In genomic region chr7:55517191-55517633, GRCh38 we compare ENCODE assay signal across 8 cellular contexts. TPM values are rescaled to one million over a fixed set of nuclear protein-coding genes. Genes with fewer than 3 reads are reported as not detected.
DNase-seq lines count a peak whose midpoint lies in the region; ATAC-seq and TF ChIP-seq lines count a peak whose summit lies in the region.

No MANE protein-coding gene starts in this region.

- no peak for TF ChIP-seq CTCF in activated B cell treated with CpG ODN at 0.5 μM for 24 hours (IDR thresholded peaks at IDR 0.05)

- no peak overlapping the region for H3K27ac Mint-ChIP-seq in activated CD8-positive, alpha-beta memory T cell treated with anti-CD3 and anti-CD28 coated beads, Interleukin-2, amount 10 ng/mL, durations not matched to agents 7 days and 5 days
- H3K27ac Mint-ChIP-seq in activated B cell treated with CpG ODN at 0.5 μM for 24 hours = peak overlapping the region; percentile 80
- peak overlapping the region; percentile 89 for H3K27ac Mint-ChIP-seq in stimulated activated naive B cell treated with anti-CD40 and anti-IgM and Interleukin-4, amounts not matched to agents 10 μg/mL and 1 μg/mL and 100 μg/mL, for 72 hours

- H3K4me3 Mint-ChIP-seq in activated CD8-positive, alpha-beta memory T cell treated with anti-CD3 and anti-CD28 coated beads, Interleukin-2, amount 10 ng/mL, durations not matched to agents 7 days and 5 days = no peak overlapping the region
- peak overlapping the region; percentile 24 for H3K4me3 Mint-ChIP-seq in activated B cell treated with CpG ODN at 0.5 μM for 24 hours
- H3K4me3 Mint-ChIP-seq in stimulated activated naive B cell treated with anti-CD40 and anti-IgM and Interleukin-4, amounts not matched to agents 10 μg/mL and 1 μg/mL and 100 μg/mL, for 72 hours = peak overlapping the region; percentile 41 to 52

- peak; percentile 76 for DNase-seq in activated CD8-positive, alpha-beta memory T cell treated with anti-CD3 and anti-CD28 coated beads, Interleukin-2, amount 10 ng/mL, durations not matched to agents 7 days and 5 days
- no peak for DNase-seq in activated CD8-positive, alpha-beta memory T cell treated with anti-CD3 and anti-CD28 coated beads, Interleukin-2, amount 50 U/mL, for 4 hours
- DNase-seq in activated B cell treated with CpG ODN at 0.5 μM for 24 hours (no peak), D341Med (ENCODE audit: low spot score) (no peak)
- peak; percentile 42 for DNase-seq in stimulated activated naive B cell treated with anti-CD40 and anti-IgM and Interleukin-4, amounts not matched to agents 10 μg/mL and 1 μg/mL and 100 μg/mL, for 72 hours
- DNase-seq in central memory CD4-positive, alpha-beta T cell = no peak

- ATAC-seq in activated CD8-positive, alpha-beta memory T cell treated with anti-CD3 and anti-CD28 coated beads, Interleukin-2, amount 10 ng/mL, durations not matched to agents 7 days and 5 days = peak; percentile 82
- ATAC-seq in HG02938 (IDR thresholded peaks at IDR 0.05; ENCODE audit: unreplicated experiment) = peak; percentile 79
- peak; percentile 64 for ATAC-seq in activated B cell treated with CpG ODN at 0.5 μM for 24 hours (ENCODE audit: low read depth)
- peak; percentile 93 to 94 for ATAC-seq in stimulated activated naive B cell treated with anti-CD40 and anti-IgM and Interleukin-4, amounts not matched to agents 10 μg/mL and 1 μg/mL and 100 μg/mL, for 72 hours (replicated peaks)
- no peak for ATAC-seq in esophagus mucosa

- no peaks in the 10 kb centered on the region for H3K27me3 Mint-ChIP-seq in activated CD8-positive, alpha-beta memory T cell treated with anti-CD3 and anti-CD28 coated beads, Interleukin-2, amount 10 ng/mL, durations not matched to agents 7 days and 5 days
- no peaks in the 10 kb centered on the region for H3K27me3 Mint-ChIP-seq in activated B cell treated with CpG ODN at 0.5 μM for 24 hours
- no peaks in the 10 kb centered on the region for H3K27me3 Mint-ChIP-seq in stimulated activated naive B cell treated with anti-CD40 and anti-IgM and Interleukin-4, amounts not matched to agents 10 μg/mL and 1 μg/mL and 100 μg/mL, for 72 hours

- CTCF ChIA-PET in activated CD8-positive, alpha-beta memory T cell treated with anti-CD3 and anti-CD28 coated beads, Interleukin-2, amount 10 ng/mL, durations not matched to agents 7 days and 5 days (lab: Charles Lee) = interaction anchor here (2.0 kb wide), 1 partner anchor 17 kb away, joined by 6 read pairs; no protein-coding TSS in a partner anchor
- CTCF ChIA-PET in activated B cell treated with CpG ODN at 0.5 μM for 24 hours (lab: Charles Lee) = no interaction called here

- POLR2A ChIA-PET in activated B cell treated with CpG ODN at 0.5 μM for 24 hours (lab: Charles Lee) = interaction anchor here (1.2 to 24.3 kb wide), 5 partner anchors 9 to 55 kb away, joined by 4 to 357 read pairs (median 15); partner anchors contain the start of gene VOPP1

- intact Hi-C loops in activated B cell treated with CpG ODN at 0.5 μM for 24 hours (cut with micrococcal nuclease) = loop anchor here (1.0 to 2.0 kb wide), 2 partner anchors 16 to 17 kb away; no protein-coding TSS in a partner anchor

- peaks cover 16% of the 10 kb centered on the region for H3K36me3 Mint-ChIP-seq in activated CD8-positive, alpha-beta memory T cell treated with anti-CD3 and anti-CD28 coated beads, Interleukin-2, amount 10 ng/mL, durations not matched to agents 7 days and 5 days
- peaks cover 91% of the 10 kb centered on the region for H3K36me3 Mint-ChIP-seq in activated B cell treated with CpG ODN at 0.5 μM for 24 hours (ENCODE audit: low read depth)
- H3K36me3 Mint-ChIP-seq in stimulated activated naive B cell treated with anti-CD40 and anti-IgM and Interleukin-4, amounts not matched to agents 10 μg/mL and 1 μg/mL and 100 μg/mL, for 72 hours = peaks cover 63 to 78% of the 10 kb centered on the region in 2 donors

- H3K4me1 Mint-ChIP-seq in activated CD8-positive, alpha-beta memory T cell treated with anti-CD3 and anti-CD28 coated beads, Interleukin-2, amount 10 ng/mL, durations not matched to agents 7 days and 5 days = peaks cover 28% of the 10 kb centered on the region
- H3K4me1 Mint-ChIP-seq in activated B cell treated with CpG ODN at 0.5 μM for 24 hours = peaks cover 94% of the 10 kb centered on the region
- peaks cover 67 to 92% of the 10 kb centered on the region in 2 donors for H3K4me1 Mint-ChIP-seq in stimulated activated naive B cell treated with anti-CD40 and anti-IgM and Interleukin-4, amounts not matched to agents 10 μg/mL and 1 μg/mL and 100 μg/mL, for 72 hours

- no peaks in the 10 kb centered on the region for H3K9me3 Mint-ChIP-seq in activated CD8-positive, alpha-beta memory T cell treated with anti-CD3 and anti-CD28 coated beads, Interleukin-2, amount 10 ng/mL, durations not matched to agents 7 days and 5 days (ENCODE audit: low read depth)
- H3K9me3 Mint-ChIP-seq in activated B cell treated with CpG ODN at 0.5 μM for 24 hours = no peaks in the 10 kb centered on the region
- no peaks in the 10 kb centered on the region for H3K9me3 Mint-ChIP-seq in stimulated activated naive B cell treated with anti-CD40 and anti-IgM and Interleukin-4, amounts not matched to agents 10 μg/mL and 1 μg/mL and 100 μg/mL, for 72 hours

RNA-seq across cellular contexts. Expression of gene VOPP1, which starts 55.1 kb away (rescaled TPM):
- total RNA-seq in activated CD8-positive, alpha-beta memory T cell treated with anti-CD3 and anti-CD28 coated beads, Interleukin-2, amount 10 ng/mL, durations not matched to agents 7 days and 5 days = 10 to 100 TPM; 42.3 to 67.3 TPM
- total RNA-seq in activated B cell treated with CpG ODN at 0.5 μM for 24 hours (403 and 438 TPM in 2 replicates), esophagus mucosa (11.1 TPM)

Comparison
In these comparisons a context has a peak if more than half of its experiments do, and no peak if none do; other contexts are left out.
1. DNase-seq: peak in activated CD8-positive, alpha-beta memory T cell treated with anti-CD3 and anti-CD28 coated beads, Interleukin-2, amount 10 ng/mL, durations not matched to agents 7 days and 5 days (single experiment) and stimulated activated naive B cell treated with anti-CD40 and anti-IgM and Interleukin-4, amounts not matched to agents 10 μg/mL and 1 μg/mL and 100 μg/mL, for 72 hours (single experiment); none in activated CD8-positive, alpha-beta memory T cell treated with anti-CD3 and anti-CD28 coated beads, Interleukin-2, amount 50 U/mL, for 4 hours (single experiment), activated B cell treated with CpG ODN at 0.5 μM for 24 hours (single experiment), D341Med (single experiment) and central memory CD4-positive, alpha-beta T cell (single experiment).